10 cellular contexts compared by ENCODE assay signal in the genomic region with DNA sequence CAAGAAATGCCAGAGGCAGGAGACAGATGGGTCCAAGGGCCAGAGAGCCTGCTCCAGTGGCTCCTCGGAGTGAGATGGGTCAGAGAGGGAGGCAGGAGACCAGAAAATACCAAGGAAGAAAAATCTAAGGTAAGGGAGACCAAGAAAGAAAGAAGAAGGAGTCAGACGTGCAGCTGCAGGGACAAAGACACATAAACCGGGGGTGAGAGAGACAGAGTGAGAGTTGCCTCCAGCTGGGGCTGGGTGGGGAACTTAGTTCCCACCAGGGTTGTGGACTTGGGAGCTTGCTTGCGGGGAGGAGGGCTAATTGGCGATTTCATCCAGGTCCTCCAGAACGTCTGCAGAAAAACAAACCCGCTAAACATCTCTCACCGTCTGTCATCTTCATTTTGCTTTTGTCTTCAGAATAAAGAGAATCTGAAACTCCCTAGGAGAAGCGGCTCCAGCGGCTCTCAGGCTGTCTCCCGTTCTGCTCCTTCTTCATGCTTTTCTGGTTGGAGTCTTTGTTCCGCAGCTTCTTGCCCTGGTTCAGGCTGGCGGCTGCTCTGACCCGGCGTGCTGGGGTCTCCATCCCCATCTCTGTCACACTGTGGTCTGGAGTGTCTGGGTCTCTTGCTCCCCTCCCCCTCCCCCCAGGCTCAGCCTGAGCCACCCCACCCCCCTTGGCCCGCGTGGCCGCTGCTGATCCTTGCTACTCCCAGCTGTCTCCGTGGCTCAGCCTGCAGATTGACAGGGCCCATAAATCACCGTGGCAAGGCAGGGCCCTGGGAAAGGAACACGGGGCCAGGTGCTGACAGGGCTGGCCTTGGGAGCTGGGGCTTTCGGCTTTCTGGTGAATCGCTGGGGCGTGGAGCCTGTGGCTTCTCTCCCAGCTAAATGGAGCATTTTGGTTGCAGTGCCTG.
DNase-seq lines count a peak whose midpoint lies in the region; ATAC-seq and TF ChIP-seq lines count a peak whose summit lies in the region.
"Had no signal": no experiment of that assay in that cellular context is flagged by ENCODE, and none has a peak within 500 bp of the region (broad histone marks: within the 10 kb centered on the region; RNA-seq: fewer than 3 reads in every experiment).

No MANE protein-coding gene starts in this region.

- no peak for ATAC-seq in HG02885 (IDR thresholded peaks at IDR 0.05; ENCODE audit: poor library complexity, unreplicated experiment)
- no peak for ATAC-seq in stimulated activated naive CD8-positive, alpha-beta T cell treated with anti-CD3 and anti-CD28 coated beads, Interleukin-15, Interleukin-2, amounts not matched to agents 100 U/mL and 50 U/mL, for 24 hours
- ATAC-seq: stimulated activated naive CD8-positive, alpha-beta T cell treated with anti-CD3 and anti-CD28 coated beads, Interleukin-15, amount 100 ng/mL, for 72 hours had no signal

- peak; percentile 36 for TF ChIP-seq EP300 in neural cell (conservative IDR thresholded peaks at IDR 0.05; ENCODE audit: poor library complexity, severe bottlenecking)

- peak; percentile 31 for DNase-seq in DMS53 treated with DMSO at 0.1 percent for 48 hours (lab: John Stamatoyannopoulos, UW; ENCODE audit: unreplicated experiment)
- peak; percentile 59 for DNase-seq in NCI-H1694 (lab: John Stamatoyannopoulos, UW)
- DNase-seq in UCSD-AML1 (lab: John Stamatoyannopoulos, UW; ENCODE audit: unreplicated experiment) = no peak
- no peak for DNase-seq in anterior cingulate cortex (lab: John Stamatoyannopoulos, UW)
- DNase-seq in stimulated activated naive CD8-positive, alpha-beta T cell treated with anti-CD3 and anti-CD28 coated beads, Interleukin-15, Interleukin-2, amounts not matched to agents 100 U/mL and 50 U/mL, for 24 hours = no peak
- DNase-seq: activated CD4-positive, alpha-beta T cell treated with anti-CD3 and anti-CD28 coated beads, Interleukin-2, amount 50 U/mL, for 4 hours; stimulated activated naive CD8-positive, alpha-beta T cell treated with anti-CD3 and anti-CD28 coated beads, Interleukin-15, amount 100 ng/mL, for 72 hours had no signal

- H3K27ac ChIP-seq in VCaP = peak overlapping the region; percentile 29; the same call in 1 of the 2 replicates
- peak overlapping the region; percentile 93 for H3K27ac ChIP-seq in neural cell (ENCODE audit: low read length)

- H3K79me2 ChIP-seq in neural cell (replicated peaks; ENCODE audit: insufficient read depth, low read length) = no peaks in the 10 kb centered on the region

- H3K4me3 ChIP-seq in neural cell (ENCODE audit: low read length) = peak overlapping the region; percentile 49

- TF ChIP-seq RAD21 in neural cell (conservative IDR thresholded peaks at IDR 0.05) = no peak

- TF ChIP-seq CTCF in VCaP (conservative IDR thresholded peaks at IDR 0.05) = no peak
- TF ChIP-seq CTCF in neural cell (IDR thresholded peaks at IDR 0.05; ENCODE audit: poor library complexity, severe bottlenecking) = no peak

- H3K9ac ChIP-seq in neural cell (ENCODE audit: low read length) = peak overlapping the region; percentile 66

- no peaks in the 10 kb centered on the region for H4K20me1 ChIP-seq in neural cell (ENCODE audit: insufficient read depth)

- H3K27me3 ChIP-seq in neural cell (ENCODE audit: insufficient read depth, low read depth, low read length) = no peaks in the 10 kb centered on the region

- no peaks in the 10 kb centered on the region for H3K36me3 ChIP-seq in neural cell (ENCODE audit: insufficient read depth, low read length)

- no peaks in the 10 kb centered on the region for H3K9me2 ChIP-seq in neural cell (ENCODE audit: insufficient read depth, low read length)

- H3F3A ChIP-seq in neural cell (ENCODE audit: insufficient read depth, low read length, poor library complexity, severe bottlenecking) = no peaks in the 10 kb centered on the region

- H2AFZ ChIP-seq in neural cell (ENCODE audit: low read depth, low read length) = peak overlapping the region; percentile 72

- peak overlapping the region; percentile 14 for H3K4me2 ChIP-seq in neural cell (ENCODE audit: low read length)

- H3K9me3 ChIP-seq in neural cell (ENCODE audit: low read length) = no peaks in the 10 kb centered on the region

TF ChIP-seq in neural cell, 6 proteins besides CTCF, POLR2A, EP300 and RAD21:
- TF ChIP-seq SMC3 (conservative IDR thresholded peaks at IDR 0.05; ENCODE audit: poor library complexity) (no peak), MXI1 (conservative IDR thresholded peaks at IDR 0.05; ENCODE audit: poor library complexity, severe bottlenecking) (no peak), REST (IDR thresholded peaks at IDR 0.05; ENCODE audit: borderline replicate concordance) (peak; percentile 66), TAF1 (IDR thresholded peaks at IDR 0.05; ENCODE audit: low read depth) (peak; percentile 16), POLR2AphosphoS5 (IDR thresholded peaks at IDR 0.05) (peak; percentile 45)

Comparison
In these comparisons a context has a peak if more than half of its experiments do, and no peak if none do; other contexts are left out.
1. DNase-seq: peak in DMS53 treated with DMSO at 0.1 percent for 48 hours (single experiment) and NCI-H1694 (single experiment); none in UCSD-AML1 (single experiment), anterior cingulate cortex (0 of 58) and stimulated activated naive CD8-positive, alpha-beta T cell treated with anti-CD3 and anti-CD28 coated beads, Interleukin-15, Interleukin-2, amounts not matched to agents 100 U/mL and 50 U/mL, for 24 hours (single experiment).